ENCODE assay signal across 31 cellular contexts in the genomic region with DNA sequence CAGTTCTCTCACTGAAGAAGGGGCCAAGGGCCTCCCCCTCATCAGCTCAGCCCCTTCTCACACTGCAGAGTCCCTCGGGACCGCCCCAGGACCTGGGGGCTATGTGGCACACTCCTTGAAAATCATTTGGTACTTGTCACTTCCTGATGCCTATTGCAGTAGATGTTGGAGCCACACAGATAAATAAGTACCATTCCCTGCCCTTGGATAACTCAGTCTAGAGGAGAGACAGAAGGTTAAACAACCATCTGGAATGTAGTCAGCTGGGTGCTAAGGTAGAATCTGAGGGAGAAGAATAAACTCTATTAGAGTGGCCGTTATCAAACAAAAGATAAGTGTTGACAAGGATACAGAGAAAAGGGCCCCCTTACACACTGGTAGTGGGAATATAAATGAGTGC.
"Had no signal": no experiment of that assay in that cellular context is flagged by ENCODE, and none has a peak within 500 bp of the region (broad histone marks: within the 10 kb centered on the region; RNA-seq: fewer than 3 reads in every experiment).

No MANE protein-coding gene starts in this region.

- H3K4me3 ChIP-seq: colonic mucosa, gastroesophageal sphincter, lung, mucosa of descending colon, pancreas, smooth muscle cell, stomach, thyroid gland had no signal

- H3K27me3 ChIP-seq: colonic mucosa, gastroesophageal sphincter, stomach, thyroid gland had no signal

- H3K36me3 Mint-ChIP-seq: immature natural killer cell; memory B cell; naive B cell; natural killer cell treated with Interleukin-12 subunit alpha and Interleukin-12 subunit beta and Interleukin-15 and Interleukin-18, amount 100 ng/mL, for 72 hours; stimulated activated effector memory CD8-positive, alpha-beta T cell treated with anti-CD3 and anti-CD28 coated beads, Interleukin-12 subunit alpha, Interleukin-12 subunit beta, amount 100 ng/mL, for 72 hours had no signal

- H3K36me3 ChIP-seq: colonic mucosa, gastroesophageal sphincter, neutrophil, pancreas, stomach, thyroid gland had no signal

- H3K4me1 Mint-ChIP-seq: endodermal cell; immature natural killer cell; memory B cell; naive B cell; neural crest cell; stimulated activated effector memory CD8-positive, alpha-beta T cell treated with anti-CD3 and anti-CD28 coated beads, Interleukin-12 subunit alpha, Interleukin-12 subunit beta, amount 100 ng/mL, for 72 hours had no signal

- ATAC-seq: esophagus mucosa; foreskin keratinocyte; gastroesophageal sphincter; natural killer cell treated with Interleukin-12 subunit alpha and Interleukin-12 subunit beta and Interleukin-15 and Interleukin-18, amount 100 ng/mL, for 72 hours; pancreas; sciatic nerve; stimulated activated effector memory CD8-positive, alpha-beta T cell treated with anti-CD3 and anti-CD28 coated beads, Interleukin-12 subunit alpha, Interleukin-12 subunit beta, amount 100 ng/mL, for 72 hours had no signal

- H3K27ac ChIP-seq: colonic mucosa, epithelial cell of prostate, foreskin keratinocyte, gastroesophageal sphincter, neutrophil, pancreas, thyroid gland had no signal

- DNase-seq: colonic mucosa; effector CD8-positive, alpha-beta T cell; endodermal cell; foreskin keratinocyte; hypothalamus; immature natural killer cell; islet precursor cell; kidney glomerular epithelial cell; mucosa of descending colon; naive B cell; pancreas; retina; stimulated activated CD4-positive, alpha-beta T cell treated with anti-CD3 and anti-CD28 coated beads, Interleukin-12 subunit alpha, Interleukin-12 subunit beta, amount 100 ng/mL, for 4 hours; stimulated activated CD4-positive, alpha-beta T cell treated with anti-CD3 and anti-CD28 coated beads, Interleukin-1b, Interleukin-23, amount 100 ng/mL, for 48 hours; stimulated activated CD4-positive, alpha-beta T cell treated with anti-CD3 and anti-CD28 coated beads, Interleukin-4, amount 100 ng/mL, for 1 hour; stimulated activated naive CD4-positive, alpha-beta T cell treated with Interleukin-2 at 50 U/mL for 16 hours; stomach; thyroid gland; trophoblast cell had no signal

- H3K4me3 Mint-ChIP-seq: dendritic cell treated with granulocyte-macrophage colony-stimulating factor and Interleukin-4, amounts not matched to agents 40 ng/mL and 50 ng/mL, for 4 days; endodermal cell; immature natural killer cell; memory B cell; naive B cell; natural killer cell treated with Interleukin-12 subunit alpha and Interleukin-12 subunit beta and Interleukin-15 and Interleukin-18, amount 100 ng/mL, for 72 hours; neural crest cell; stimulated activated effector memory CD8-positive, alpha-beta T cell treated with anti-CD3 and anti-CD28 coated beads, Interleukin-12 subunit alpha, Interleukin-12 subunit beta, amount 100 ng/mL, for 72 hours had no signal

- H3K4me1 ChIP-seq: colonic mucosa, foreskin keratinocyte, pancreas, thyroid gland had no signal

- H3K9me3 Mint-ChIP-seq: dendritic cell treated with granulocyte-macrophage colony-stimulating factor and Interleukin-4, amounts not matched to agents 40 ng/mL and 50 ng/mL, for 4 days; immature natural killer cell; memory B cell; natural killer cell treated with Interleukin-12 subunit alpha and Interleukin-12 subunit beta and Interleukin-15 and Interleukin-18, amount 100 ng/mL, for 72 hours; neural crest cell; stimulated activated effector memory CD8-positive, alpha-beta T cell treated with anti-CD3 and anti-CD28 coated beads, Interleukin-12 subunit alpha, Interleukin-12 subunit beta, amount 100 ng/mL, for 72 hours had no signal

- H3K9me3 ChIP-seq: colonic mucosa, gastroesophageal sphincter, mucosa of descending colon, neutrophil, pancreas, stomach, thyroid gland had no signal

- H3K27ac Mint-ChIP-seq: dendritic cell treated with granulocyte-macrophage colony-stimulating factor and Interleukin-4, amounts not matched to agents 40 ng/mL and 50 ng/mL, for 4 days; endodermal cell; immature natural killer cell; memory B cell; natural killer cell treated with Interleukin-12 subunit alpha and Interleukin-12 subunit beta and Interleukin-15 and Interleukin-18, amount 100 ng/mL, for 72 hours; stimulated activated effector memory CD8-positive, alpha-beta T cell treated with anti-CD3 and anti-CD28 coated beads, Interleukin-12 subunit alpha, Interleukin-12 subunit beta, amount 100 ng/mL, for 72 hours had no signal
